In the genomic region with DNA sequence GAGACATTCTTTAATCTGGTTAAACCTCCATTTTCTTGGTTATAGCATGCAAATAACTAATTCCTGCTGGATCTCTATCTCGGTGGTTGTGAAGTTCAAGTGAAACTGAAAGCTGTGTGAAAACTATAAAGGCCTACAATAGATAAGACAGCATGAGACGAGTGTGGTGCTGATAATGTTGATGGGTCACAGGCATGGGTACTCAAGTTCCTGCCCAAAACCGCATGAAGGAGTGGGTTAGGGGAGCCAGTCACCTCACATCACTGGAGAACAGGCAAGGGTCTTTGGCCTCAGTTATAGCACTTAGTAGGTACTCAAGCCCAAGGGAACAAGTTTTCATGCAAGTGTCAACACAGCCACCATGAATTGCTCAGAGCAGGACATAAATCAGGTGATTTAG, we compare ENCODE assay signal across 2 cellular contexts.
TF ChIP-seq lines count a peak whose summit lies in the region.

No MANE protein-coding gene starts in this region.

TF ChIP-seq in H1, 55 proteins besides CTCF, POLR2A, EP300 and RAD21:
- TF ChIP-seq BRCA1 (IDR thresholded peaks at IDR 0.05; ENCODE audit: low read depth, low read length) (no peak), FOSL1 (IDR thresholded peaks at IDR 0.05; ENCODE audit: insufficient read depth, low read depth, low read length) (no peak), TBP (IDR thresholded peaks at IDR 0.05; ENCODE audit: low read depth, low read length) (no peak), MAFK (IDR thresholded peaks at IDR 0.05; ENCODE audit: low read depth, low read length) (no peak), USF2 (IDR thresholded peaks at IDR 0.05; ENCODE audit: low read length) (no peak)

TF ChIP-seq in SK-N-SH treated with all-trans-retinoic acid at 6 μM for 48 hours, 23 proteins besides CTCF, POLR2A, EP300 and RAD21 (continued from another document):
- no peak for TF ChIP-seq ZFP3 (CRISPR knock-in tag; IDR thresholded peaks at IDR 0.05)
- no peak for TF ChIP-seq PPARA (CRISPR knock-in tag; IDR thresholded peaks at IDR 0.05; ENCODE audit: borderline replicate concordance)
- no peak for TF ChIP-seq BACH2 (CRISPR knock-in tag; IDR thresholded peaks at IDR 0.05; ENCODE audit: borderline replicate concordance)
- TF ChIP-seq ZC3H10 (CRISPR knock-in tag; IDR thresholded peaks at IDR 0.05), result no peak
- TF ChIP-seq ARNTL (CRISPR knock-in tag; IDR thresholded peaks at IDR 0.05; ENCODE audit: borderline replicate concordance, low read depth), result no peak
- TF ChIP-seq PATZ1 (CRISPR knock-in tag; IDR thresholded peaks at IDR 0.05; ENCODE audit: borderline replicate concordance), result no peak
- no peak for TF ChIP-seq GLIS3 (CRISPR knock-in tag; IDR thresholded peaks at IDR 0.05)
- TF ChIP-seq RARB (CRISPR knock-in tag; IDR thresholded peaks at IDR 0.05), result no peak
- TF ChIP-seq ZNF565 (CRISPR knock-in tag; conservative IDR thresholded peaks at IDR 0.05; ENCODE audit: low read depth), result no peak
- TF ChIP-seq, protein P1, sequence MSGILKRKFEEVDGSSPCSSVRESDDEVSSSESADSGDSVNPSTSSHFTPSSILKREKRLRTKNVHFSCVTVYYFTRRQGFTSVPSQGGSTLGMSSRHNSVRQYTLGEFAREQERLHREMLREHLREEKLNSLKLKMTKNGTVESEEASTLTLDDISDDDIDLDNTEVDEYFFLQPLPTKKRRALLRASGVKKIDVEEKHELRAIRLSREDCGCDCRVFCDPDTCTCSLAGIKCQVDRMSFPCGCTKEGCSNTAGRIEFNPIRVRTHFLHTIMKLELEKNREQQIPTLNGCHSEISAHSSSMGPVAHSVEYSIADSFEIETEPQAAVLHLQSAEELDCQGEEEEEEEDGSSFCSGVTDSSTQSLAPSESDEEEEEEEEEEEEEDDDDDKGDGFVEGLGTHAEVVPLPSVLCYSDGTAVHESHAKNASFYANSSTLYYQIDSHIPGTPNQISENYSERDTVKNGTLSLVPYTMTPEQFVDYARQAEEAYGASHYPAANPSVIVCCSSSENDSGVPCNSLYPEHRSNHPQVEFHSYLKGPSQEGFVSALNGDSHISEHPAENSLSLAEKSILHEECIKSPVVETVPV (CRISPR knock-in tag; IDR thresholded peaks at IDR 0.05), result no peak
- no peak for TF ChIP-seq ZFP30 (CRISPR knock-in tag; IDR thresholded peaks at IDR 0.05)
- no peak for TF ChIP-seq OSR1 (CRISPR knock-in tag; IDR thresholded peaks at IDR 0.05)
- no peak for TF ChIP-seq TCF4 (CRISPR knock-in tag; IDR thresholded peaks at IDR 0.05; ENCODE audit: borderline replicate concordance)
- TF ChIP-seq SNAI2 (CRISPR knock-in tag; IDR thresholded peaks at IDR 0.05), result no peak
- TF ChIP-seq, protein P2, sequence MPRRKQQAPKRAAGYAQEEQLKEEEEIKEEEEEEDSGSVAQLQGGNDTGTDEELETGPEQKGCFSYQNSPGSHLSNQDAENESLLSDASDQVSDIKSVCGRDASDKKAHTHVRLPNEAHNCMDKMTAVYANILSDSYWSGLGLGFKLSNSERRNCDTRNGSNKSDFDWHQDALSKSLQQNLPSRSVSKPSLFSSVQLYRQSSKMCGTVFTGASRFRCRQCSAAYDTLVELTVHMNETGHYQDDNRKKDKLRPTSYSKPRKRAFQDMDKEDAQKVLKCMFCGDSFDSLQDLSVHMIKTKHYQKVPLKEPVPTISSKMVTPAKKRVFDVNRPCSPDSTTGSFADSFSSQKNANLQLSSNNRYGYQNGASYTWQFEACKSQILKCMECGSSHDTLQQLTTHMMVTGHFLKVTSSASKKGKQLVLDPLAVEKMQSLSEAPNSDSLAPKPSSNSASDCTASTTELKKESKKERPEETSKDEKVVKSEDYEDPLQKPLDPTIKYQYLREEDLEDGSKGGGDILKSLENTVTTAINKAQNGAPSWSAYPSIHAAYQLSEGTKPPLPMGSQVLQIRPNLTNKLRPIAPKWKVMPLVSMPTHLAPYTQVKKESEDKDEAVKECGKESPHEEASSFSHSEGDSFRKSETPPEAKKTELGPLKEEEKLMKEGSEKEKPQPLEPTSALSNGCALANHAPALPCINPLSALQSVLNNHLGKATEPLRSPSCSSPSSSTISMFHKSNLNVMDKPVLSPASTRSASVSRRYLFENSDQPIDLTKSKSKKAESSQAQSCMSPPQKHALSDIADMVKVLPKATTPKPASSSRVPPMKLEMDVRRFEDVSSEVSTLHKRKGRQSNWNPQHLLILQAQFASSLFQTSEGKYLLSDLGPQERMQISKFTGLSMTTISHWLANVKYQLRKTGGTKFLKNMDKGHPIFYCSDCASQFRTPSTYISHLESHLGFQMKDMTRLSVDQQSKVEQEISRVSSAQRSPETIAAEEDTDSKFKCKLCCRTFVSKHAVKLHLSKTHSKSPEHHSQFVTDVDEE (CRISPR knock-in tag; IDR thresholded peaks at IDR 0.05), result no peak
- TF ChIP-seq TOX (CRISPR knock-in tag; IDR thresholded peaks at IDR 0.05; ENCODE audit: borderline replicate concordance), result no peak
- TF ChIP-seq ZNF8 (CRISPR knock-in tag; IDR thresholded peaks at IDR 0.05), result no peak
- TF ChIP-seq ESRRG (CRISPR knock-in tag; IDR thresholded peaks at IDR 0.05), result no peak
